8 cellular contexts compared by ENCODE assay signal in the genomic region with DNA sequence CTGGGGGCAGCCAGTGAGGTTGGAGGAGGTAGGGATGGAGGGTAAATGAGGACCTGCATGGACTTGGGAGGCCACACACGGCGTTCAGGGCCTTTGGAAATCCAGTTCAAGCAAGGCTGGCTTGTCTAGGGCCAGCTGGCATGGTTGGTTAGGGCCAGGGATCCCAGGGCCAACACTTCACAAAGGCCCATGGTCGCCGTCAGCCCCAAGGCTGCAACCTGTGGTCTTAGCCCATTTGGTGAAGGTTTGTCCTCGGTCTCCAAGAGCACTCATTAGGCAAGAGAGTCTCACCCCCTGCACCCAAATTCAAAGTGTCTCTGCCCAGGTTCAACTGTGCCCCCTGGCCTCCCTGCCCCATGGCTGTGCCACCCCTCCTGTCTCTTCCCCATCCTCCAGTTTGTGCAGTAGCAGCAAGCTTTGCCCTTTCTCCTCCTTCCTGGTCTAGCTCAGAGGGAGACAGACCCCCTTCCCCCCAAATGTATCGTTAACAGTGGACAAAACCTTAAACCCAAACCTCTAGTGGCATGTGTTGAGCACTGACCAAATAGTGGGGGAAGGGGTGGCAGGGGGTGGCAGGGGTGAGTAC.
DNase-seq lines count a peak whose midpoint lies in the region; ATAC-seq and TF ChIP-seq lines count a peak whose summit lies in the region.

No MANE protein-coding gene starts in this region.

- H3K27ac ChIP-seq in WERI-Rb-1, result no peak overlapping the region

- CTCF ChIA-PET in activated CD4-positive, alpha-beta T cell treated with anti-CD3 and anti-CD28 coated beads for 36 hours (lab: Charles Lee), result interaction anchor here (0.5 to 5.5 kb wide), 17 partner anchors 13 to 499 kb away, joined by 3 to 42 read pairs (median 3); a partner anchor contains a TSS

- peak overlapping the region; percentile 74 for H3K4me3 Mint-ChIP-seq in activated CD4-positive, alpha-beta T cell treated with anti-CD3 and anti-CD28 coated beads for 36 hours
- H3K4me3 Mint-ChIP-seq in stimulated activated effector memory CD8-positive, alpha-beta T cell treated with anti-CD3 and anti-CD28 coated beads, Interleukin-12 subunit alpha, Interleukin-12 subunit beta, amount 100 ng/mL, for 72 hours, result peak overlapping the region; percentile 74

- H3K4me3 ChIP-seq in WERI-Rb-1 (ENCODE audit: low read depth, low read length), result peak overlapping the region; percentile 72
- peak overlapping the region; percentile 66 for H3K4me3 ChIP-seq in iPS-15b (ENCODE audit: low read depth, low read length)

- H3K36me3 ChIP-seq in WERI-Rb-1 (no peaks in the 10 kb centered on the region), iPS-15b (ENCODE audit: control insufficient read depth, insufficient read depth, low read length) (no peaks in the 10 kb centered on the region)

- ATAC-seq in activated CD4-positive, alpha-beta T cell treated with anti-CD3 and anti-CD28 coated beads for 36 hours, result no peak
- ATAC-seq in stimulated activated effector memory CD8-positive, alpha-beta T cell treated with anti-CD3 and anti-CD28 coated beads, Interleukin-12 subunit alpha, Interleukin-12 subunit beta, amount 100 ng/mL, for 72 hours, result no peak
- no peak for ATAC-seq in HG02870 (IDR thresholded peaks at IDR 0.05; ENCODE audit: unreplicated experiment)

- peaks cover 67% of the 10 kb centered on the region for H3K4me1 Mint-ChIP-seq in activated CD4-positive, alpha-beta T cell treated with anti-CD3 and anti-CD28 coated beads for 36 hours
- H3K4me1 Mint-ChIP-seq in stimulated activated effector memory CD8-positive, alpha-beta T cell treated with anti-CD3 and anti-CD28 coated beads, Interleukin-12 subunit alpha, Interleukin-12 subunit beta, amount 100 ng/mL, for 72 hours, result peaks cover 59% of the 10 kb centered on the region

- H3K9me3 ChIP-seq in WERI-Rb-1 (ENCODE audit: severe bottlenecking), result no peaks in the 10 kb centered on the region
- no peaks in the 10 kb centered on the region for H3K9me3 ChIP-seq in iPS-15b (ENCODE audit: control insufficient read depth, insufficient read depth, low read length)

- no peak for TF ChIP-seq CTCF in WERI-Rb-1 (IDR thresholded peaks at IDR 0.05; ENCODE audit: low read depth, low read length)

- H3K9ac ChIP-seq in iPS-15b (ENCODE audit: low read depth, low read length), result no peak overlapping the region

- H3K36me3 Mint-ChIP-seq in activated CD4-positive, alpha-beta T cell treated with anti-CD3 and anti-CD28 coated beads for 36 hours (ENCODE audit: low read depth), result no peaks in the 10 kb centered on the region
- no peaks in the 10 kb centered on the region for H3K36me3 Mint-ChIP-seq in stimulated activated effector memory CD8-positive, alpha-beta T cell treated with anti-CD3 and anti-CD28 coated beads, Interleukin-12 subunit alpha, Interleukin-12 subunit beta, amount 100 ng/mL, for 72 hours

- H3K4me1 ChIP-seq in iPS-15b (ENCODE audit: control insufficient read depth, insufficient read depth, low read length), result no peaks in the 10 kb centered on the region

- POLR2A ChIA-PET in activated CD4-positive, alpha-beta T cell treated with anti-CD3 and anti-CD28 coated beads for 36 hours (lab: Charles Lee), result interaction anchor here (0.6 kb wide), 4 partner anchors 126 to 524 kb away, joined by 3 to 6 read pairs (median 3); no protein-coding TSS in a partner anchor

- DNase-seq in activated CD4-positive, alpha-beta T cell treated with anti-CD3 and anti-CD28 coated beads for 36 hours, result no peak
- no peak for DNase-seq in activated CD4-positive, alpha-beta T cell treated with anti-CD3 and anti-CD28 coated beads for 4 hours
- DNase-seq in WERI-Rb-1, result no peak
- DNase-seq in stimulated activated effector memory CD8-positive, alpha-beta T cell treated with anti-CD3 and anti-CD28 coated beads, Interleukin-12 subunit alpha, Interleukin-12 subunit beta, amount 100 ng/mL, for 72 hours (ENCODE audit: low spot score in 2 of 2), result no peak
- no peak for DNase-seq in RPMI8226
- DNase-seq in activated gamma-delta T cell treated with Interleukin-2 at 50 U/mL for 16 hours, result no peak

- intact Hi-C loops in activated CD4-positive, alpha-beta T cell treated with anti-CD3 and anti-CD28 coated beads for 36 hours (cut with DNase I, micrococcal nuclease), result loop anchor here (1.0 to 10.0 kb wide), 8 partner anchors 182 to 1023 kb away; a partner anchor contains a TSS

- H3K9me3 Mint-ChIP-seq in activated CD4-positive, alpha-beta T cell treated with anti-CD3 and anti-CD28 coated beads for 36 hours (ENCODE audit: low read depth), result no peaks in the 10 kb centered on the region
- H3K9me3 Mint-ChIP-seq in stimulated activated effector memory CD8-positive, alpha-beta T cell treated with anti-CD3 and anti-CD28 coated beads, Interleukin-12 subunit alpha, Interleukin-12 subunit beta, amount 100 ng/mL, for 72 hours, result no peaks in the 10 kb centered on the region

- H3K27me3 ChIP-seq in WERI-Rb-1 (ENCODE audit: insufficient read depth, low read depth, severe bottlenecking) (no peaks in the 10 kb centered on the region), iPS-15b (ENCODE audit: control insufficient read depth, insufficient read depth, low read length) (peaks cover 5% of the 10 kb centered on the region)

- peak overlapping the region; percentile 85 for H3K27ac Mint-ChIP-seq in activated CD4-positive, alpha-beta T cell treated with anti-CD3 and anti-CD28 coated beads for 36 hours
- peak overlapping the region; percentile 26 for H3K27ac Mint-ChIP-seq in stimulated activated effector memory CD8-positive, alpha-beta T cell treated with anti-CD3 and anti-CD28 coated beads, Interleukin-12 subunit alpha, Interleukin-12 subunit beta, amount 100 ng/mL, for 72 hours

- no peaks in the 10 kb centered on the region for H3K27me3 Mint-ChIP-seq in activated CD4-positive, alpha-beta T cell treated with anti-CD3 and anti-CD28 coated beads for 36 hours
